In the genomic region with DNA sequence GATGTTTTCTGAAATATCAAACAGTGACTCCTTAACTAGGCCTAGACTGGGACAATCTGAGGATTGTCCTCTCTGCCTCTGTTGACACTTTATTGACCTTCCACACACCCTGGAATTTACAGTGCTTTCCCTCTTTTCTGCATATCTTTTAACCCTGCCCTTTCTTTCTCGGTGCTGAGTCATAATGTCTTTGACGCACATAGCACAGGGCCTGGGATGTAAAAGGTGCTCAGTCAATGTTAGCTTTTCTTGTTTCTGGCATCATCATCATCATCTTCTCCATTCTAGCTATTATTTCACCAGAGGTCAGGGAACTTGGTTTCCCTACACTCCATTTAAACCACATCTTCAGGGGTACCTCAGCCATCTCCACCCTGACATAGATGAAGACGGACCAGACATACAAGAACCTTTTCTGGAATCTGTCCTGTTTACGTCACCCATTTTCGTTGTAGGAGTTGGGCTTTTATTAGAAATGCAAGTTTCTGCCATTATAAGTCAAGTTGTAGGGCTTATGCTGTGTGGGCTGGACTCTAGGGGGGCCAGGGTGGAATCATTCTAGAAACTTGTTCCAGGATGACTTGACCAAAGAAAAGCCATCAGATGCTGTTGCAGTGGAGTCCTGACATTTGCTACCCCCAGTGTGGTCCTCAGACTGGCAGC, we compare ENCODE assay signal across 7 cellular contexts. TPM values are rescaled to one million over a fixed set of nuclear protein-coding genes. Genes with fewer than 3 reads are reported as not detected.
DNase-seq lines count a peak whose midpoint lies in the region; ATAC-seq and TF ChIP-seq lines count a peak whose summit lies in the region.

No MANE protein-coding gene starts in this region.

- H3K27me3 ChIP-seq in esophagus muscularis mucosa (no peaks in the 10 kb centered on the region), spleen (replicated peaks in 1 of 7) (no peaks in the 10 kb centered on the region)

- TF ChIP-seq POLR2A in esophagus muscularis mucosa (IDR thresholded peaks at IDR 0.05; ENCODE audit: low read depth): no peak
- TF ChIP-seq POLR2A in spleen (IDR thresholded peaks at IDR 0.05): no peak

- peak overlapping the region; percentile 98 to 100 (median 99) for H3K27ac ChIP-seq in esophagus muscularis mucosa (replicated peaks in 1 of 4)
- peak overlapping the region; percentile 69 to 96 (median 86) for H3K27ac ChIP-seq in spleen

- POLR2A ChIA-PET in activated B cell treated with CpG ODN at 0.5 μM for 24 hours (lab: Charles Lee): no interaction called here

- H3K9me3 Mint-ChIP-seq in HFFc6: no peaks in the 10 kb centered on the region
- peaks cover 4% of the 10 kb centered on the region for H3K9me3 Mint-ChIP-seq in activated B cell treated with CpG ODN at 0.5 μM for 24 hours

- CTCF ChIA-PET in activated B cell treated with CpG ODN at 0.5 μM for 24 hours (lab: Charles Lee): no interaction called here

- no peaks in the 10 kb centered on the region for H3K27me3 Mint-ChIP-seq in HFFc6 (ENCODE audit: insufficient read depth)
- H3K27me3 Mint-ChIP-seq in activated B cell treated with CpG ODN at 0.5 μM for 24 hours: no peaks in the 10 kb centered on the region

- ATAC-seq in activated B cell treated with CpG ODN at 0.5 μM for 24 hours (ENCODE audit: low read depth): no peak
- ATAC-seq in HG02623 (IDR thresholded peaks at IDR 0.05; ENCODE audit: unreplicated experiment): no peak
- no peak for ATAC-seq in GM21786 (IDR thresholded peaks at IDR 0.05; ENCODE audit: unreplicated experiment)
- no peak for ATAC-seq in HG02870 (IDR thresholded peaks at IDR 0.05; ENCODE audit: unreplicated experiment)

- H3K4me1 Mint-ChIP-seq in HFFc6 (ENCODE audit: low read depth) (peaks cover 95% of the 10 kb centered on the region), activated B cell treated with CpG ODN at 0.5 μM for 24 hours (peaks cover 35% of the 10 kb centered on the region)

- H3K27ac Mint-ChIP-seq in HFFc6: peak overlapping the region; percentile 97
- peak overlapping the region; percentile 25 for H3K27ac Mint-ChIP-seq in activated B cell treated with CpG ODN at 0.5 μM for 24 hours

- TF ChIP-seq EP300 in esophagus muscularis mucosa (IDR thresholded peaks at IDR 0.05): no peak

- WGBS in esophagus muscularis mucosa: 88% methylated on average over 5 of the region's 5 CpGs
- 78 to 96% (median 94%) methylated on average over 5 of the region's 5 CpGs for WGBS in spleen, 5 donors

- H3K4me3 ChIP-seq in esophagus muscularis mucosa: no peak overlapping the region
- peak overlapping the region in 1 of 8 donors; percentile 18 for H3K4me3 ChIP-seq in spleen

- H3K9me3 ChIP-seq in esophagus muscularis mucosa: no peaks in the 10 kb centered on the region
- H3K9me3 ChIP-seq in spleen: no peaks in the 10 kb centered on the region

- TF ChIP-seq CTCF in HFFc6 (IDR thresholded peaks at IDR 0.05) (no peak), activated B cell treated with CpG ODN at 0.5 μM for 24 hours (IDR thresholded peaks at IDR 0.05) (no peak), esophagus muscularis mucosa (IDR thresholded peaks at IDR 0.05) (no peak), spleen (IDR thresholded peaks at IDR 0.05 in 8 of 11, conservative IDR thresholded peaks at IDR 0.05 in 3 of 11) (no peak)

- H3K4me1 ChIP-seq in esophagus muscularis mucosa: peaks cover 88 to 97% (median 92%) of the 10 kb centered on the region in 4 donors
- peaks cover 36 to 82% (median 56%) of the 10 kb centered on the region in 6 donors for H3K4me1 ChIP-seq in spleen

- H3K36me3 Mint-ChIP-seq in HFFc6 (ENCODE audit: low read depth) (peaks cover 76% of the 10 kb centered on the region), activated B cell treated with CpG ODN at 0.5 μM for 24 hours (ENCODE audit: low read depth) (peaks cover 60% of the 10 kb centered on the region)

- DNase-seq in HFFc6: no peak
- no peak for DNase-seq in activated B cell treated with CpG ODN at 0.5 μM for 24 hours
- DNase-seq in esophagus muscularis mucosa (ENCODE audit: extremely low spot score): no peak
- no peak for DNase-seq in spleen

- H3K4me3 Mint-ChIP-seq in HFFc6 (peak overlapping the region; percentile 3; the same call in 1 of the 2 replicates), activated B cell treated with CpG ODN at 0.5 μM for 24 hours (no peak overlapping the region)

- intact Hi-C loops in activated B cell treated with CpG ODN at 0.5 μM for 24 hours (cut with micrococcal nuclease) (no loop called here), esophagus muscularis mucosa (cut with DNase I) (no loop called here), spleen (cut with DNase I; ENCODE audit: low total_unique reads) (no loop called here)

- H3K36me3 ChIP-seq in esophagus muscularis mucosa (peaks cover 0 to 54% (median 24%) of the 10 kb centered on the region in 4 donors), spleen (peaks cover 0 to 68% (median 16%) of the 10 kb centered on the region in 6 donors)

RNA-seq across cellular contexts. Expression of gene ZBTB38, which starts 46.6 kb away (rescaled TPM):
- 100 to 1,000 TPM; 146 to 172 (median 158) TPM for total RNA-seq in HFFc6 (2021; fragmentation: NEBNext Ultra II Directional; extraction: Animal tissue kit (Norgen Biotek cat#: 25700))
- total RNA-seq in activated B cell treated with CpG ODN at 0.5 μM for 24 hours (39.5 and 45.2 TPM in 2 replicates), esophagus muscularis mucosa (100 to 1,000 TPM; 163 to 250 (median 203) TPM), spleen (100 to 1,000 TPM in 2 of 7 donors, 10 to 100 TPM in 5; 42.8 to 122 (median 73.7) TPM)
- 1 to 10 TPM; 4.8 to 8.4 (median 5.6) TPM for polyA plus RNA-seq in spleen
